ENCODE assay signal across 15 cellular contexts in the genomic region with DNA sequence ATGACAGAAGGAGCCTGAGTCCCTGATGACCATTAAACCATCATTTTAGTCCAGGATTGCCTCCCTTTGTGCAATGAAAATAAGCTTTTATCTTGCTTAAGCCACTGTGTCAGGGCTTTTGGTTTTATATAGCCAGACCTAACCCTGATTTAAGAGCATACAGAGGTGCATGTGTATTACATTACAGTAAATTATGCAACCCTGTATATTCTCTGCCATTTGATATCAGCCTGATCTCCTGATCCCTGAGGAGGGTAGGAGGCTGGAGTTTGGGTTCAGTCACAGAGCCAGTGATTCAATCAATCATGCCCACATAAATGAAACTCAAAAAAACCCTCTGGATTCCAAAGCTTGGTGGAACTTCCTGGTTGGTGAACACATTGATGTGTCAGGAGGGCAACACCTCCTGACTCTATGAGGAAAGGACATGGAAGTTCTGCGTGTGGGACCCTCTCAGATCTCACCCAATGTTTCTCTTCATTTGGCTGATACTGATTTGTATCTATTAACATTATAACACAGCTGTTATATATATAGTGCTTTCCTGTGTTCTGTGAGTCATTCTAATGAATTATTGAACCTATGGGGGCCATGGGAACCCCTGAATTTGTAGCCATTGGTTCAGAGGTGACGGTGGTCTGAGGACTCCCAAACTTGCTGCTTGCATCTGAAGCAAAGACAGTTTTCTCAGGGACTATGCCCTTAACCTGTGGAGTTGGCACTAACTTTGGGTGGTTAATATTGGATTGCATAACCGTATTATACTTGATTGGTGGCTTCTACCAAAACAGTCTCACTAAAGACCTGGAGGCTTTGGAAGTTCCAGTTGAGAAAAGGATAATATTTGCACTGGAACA.
"Had no signal": no experiment of that assay in that cellular context is flagged by ENCODE, and none has a peak within 500 bp of the region (broad histone marks: within the 10 kb centered on the region; RNA-seq: fewer than 3 reads in every experiment).

No MANE protein-coding gene starts in this region.

- H3K4me1 Mint-ChIP-seq: activated CD4-positive, alpha-beta memory T cell treated with anti-CD3 and anti-CD28 coated beads, Interleukin-2, amount 10 ng/mL, durations not matched to agents 7 days and 5 days; central memory CD8-positive, alpha-beta T cell; endodermal cell; immature natural killer cell; neural crest cell had no signal

- H3K4me1 ChIP-seq: pancreas, SJCRH30, tibial nerve had no signal

- H3K9me3 Mint-ChIP-seq: activated CD4-positive, alpha-beta memory T cell treated with anti-CD3 and anti-CD28 coated beads, Interleukin-2, amount 10 ng/mL, durations not matched to agents 7 days and 5 days; activated T-cell treated with anti-CD3 and anti-CD28 coated beads, Interleukin-2, amount 50 U/mL, for 72 hours; central memory CD8-positive, alpha-beta T cell; endodermal cell; immature natural killer cell; neural crest cell had no signal

- H3K36me3 Mint-ChIP-seq: immature natural killer cell had no signal

- H3K4me3 ChIP-seq: pancreas, SJCRH30, smooth muscle cell, tibial nerve had no signal

- H3K27ac Mint-ChIP-seq: activated CD4-positive, alpha-beta memory T cell treated with anti-CD3 and anti-CD28 coated beads, Interleukin-2, amount 10 ng/mL, durations not matched to agents 7 days and 5 days; activated T-cell treated with anti-CD3 and anti-CD28 coated beads, Interleukin-2, amount 50 U/mL, for 72 hours; endodermal cell; immature natural killer cell had no signal

- DNase-seq: activated CD4-positive, alpha-beta memory T cell treated with anti-CD3 and anti-CD28 coated beads, Interleukin-2, amount 10 ng/mL, durations not matched to agents 7 days and 5 days; activated CD4-positive, alpha-beta T cell treated with anti-CD3 and anti-CD28 coated beads for 1 hour; activated gamma-delta T cell treated with Interleukin-2 at 50 U/mL for 16 hours; activated T-cell treated with anti-CD3 and anti-CD28 coated beads, Interleukin-2, amount 50 U/mL, for 72 hours; endodermal cell; glutamatergic neuron; immature natural killer cell; left cardiac atrium; pancreas; retina; SJCRH30 had no signal

- H3K36me3 ChIP-seq: pancreas, SJCRH30, tibial nerve had no signal

- H3K9me3 ChIP-seq: pancreas, SJCRH30, tibial nerve had no signal

- ATAC-seq: left cardiac atrium had no signal

- H3K4me3 Mint-ChIP-seq: activated CD4-positive, alpha-beta memory T cell treated with anti-CD3 and anti-CD28 coated beads, Interleukin-2, amount 10 ng/mL, durations not matched to agents 7 days and 5 days; activated T-cell treated with anti-CD3 and anti-CD28 coated beads, Interleukin-2, amount 50 U/mL, for 72 hours; central memory CD8-positive, alpha-beta T cell; endodermal cell; immature natural killer cell; neural crest cell had no signal
